2 cellular contexts compared by ENCODE assay signal in genomic region chrX:152202886-152203285, GRCh38.
TF ChIP-seq lines count a peak whose summit lies in the region.

No MANE protein-coding gene starts in this region.

TF ChIP-seq in GM23338, 12 proteins besides CTCF, POLR2A, EP300 and RAD21:
- no peak for TF ChIP-seq ZNF462 (CRISPR knock-in tag; IDR thresholded peaks at IDR 0.05)
- TF ChIP-seq REST (IDR thresholded peaks at IDR 0.05; ENCODE audit: unreplicated experiment) = no peak
- no peak for TF ChIP-seq EZH2 (IDR thresholded peaks at IDR 0.05; ENCODE audit: low read depth, unreplicated experiment)
- no peak for TF ChIP-seq EZH2phosphoT487 (IDR thresholded peaks at IDR 0.05; ENCODE audit: unreplicated experiment)
- TF ChIP-seq ETS1 (IDR thresholded peaks at IDR 0.05) = no peak
- no peak for TF ChIP-seq JUNB (IDR thresholded peaks at IDR 0.05; ENCODE audit: unreplicated experiment)
- TF ChIP-seq POLR2AphosphoS5 (IDR thresholded peaks at IDR 0.05; ENCODE audit: low read depth) = no peak
- TF ChIP-seq NANOG (IDR thresholded peaks at IDR 0.05; ENCODE audit: borderline replicate concordance) = no peak
- TF ChIP-seq CREB1 (CRISPR knock-in tag; IDR thresholded peaks at IDR 0.05; ENCODE audit: low read depth) = no peak
- TF ChIP-seq STAT1 (IDR thresholded peaks at IDR 0.05; ENCODE audit: unreplicated experiment) = no peak
- TF ChIP-seq ZNF331 (CRISPR knock-in tag; IDR thresholded peaks at IDR 0.05; ENCODE audit: low read depth) = no peak
- TF ChIP-seq ZNF114 (CRISPR knock-in tag; IDR thresholded peaks at IDR 0.05) = no peak

TF ChIP-seq in WTC11, 78 proteins besides CTCF, POLR2A, EP300 and RAD21 (continued from another document):
- no peak for TF ChIP-seq PRDM15 (CRISPR knock-in tag; IDR thresholded peaks at IDR 0.05)
- no peak for TF ChIP-seq MXD4 (CRISPR knock-in tag; IDR thresholded peaks at IDR 0.05; ENCODE audit: borderline replicate concordance)
- no peak for TF ChIP-seq RELA (CRISPR knock-in tag; IDR thresholded peaks at IDR 0.05; ENCODE audit: borderline replicate concordance)
- TF ChIP-seq ZNF138 (CRISPR knock-in tag; conservative IDR thresholded peaks at IDR 0.05) = no peak
- no peak for TF ChIP-seq ZNF425 (CRISPR knock-in tag; conservative IDR thresholded peaks at IDR 0.05)
- TF ChIP-seq JAZF1 (CRISPR knock-in tag; IDR thresholded peaks at IDR 0.05) = no peak
- TF ChIP-seq MYBL2 (CRISPR knock-in tag; IDR thresholded peaks at IDR 0.05) = no peak
- no peak for TF ChIP-seq FOXP4 (CRISPR knock-in tag; IDR thresholded peaks at IDR 0.05)
